8 cellular contexts compared by ENCODE assay signal in the genomic region with DNA sequence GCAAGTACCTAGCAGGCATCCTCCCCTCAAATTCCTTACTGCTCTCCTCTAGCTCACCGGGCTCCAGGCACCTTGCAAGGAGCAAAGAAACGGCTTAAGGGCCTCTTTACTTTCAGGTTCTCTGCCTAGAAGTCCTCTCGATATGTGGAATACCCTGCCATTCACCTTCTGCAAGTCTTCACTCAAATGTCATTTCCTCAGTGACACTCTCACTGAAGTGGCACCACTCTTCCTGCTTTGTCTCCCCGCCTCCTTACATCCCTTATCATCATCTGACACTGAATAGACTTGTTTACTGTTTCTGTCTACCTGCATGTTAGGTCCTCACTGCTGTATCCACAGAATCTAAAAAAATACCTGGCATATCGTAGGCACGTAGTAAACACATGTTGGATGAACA. TPM values are rescaled to one million over a fixed set of nuclear protein-coding genes. Genes with fewer than 3 reads are reported as not detected.
DNase-seq lines count a peak whose midpoint lies in the region; ATAC-seq and TF ChIP-seq lines count a peak whose summit lies in the region.

No MANE protein-coding gene starts in this region.

- peaks cover 39 to 64% (median 49%) of the 10 kb centered on the region in 3 donors for H3K4me1 Mint-ChIP-seq in CD8-positive, alpha-beta memory T cell
- peaks cover 12% of the 10 kb centered on the region for H3K4me1 Mint-ChIP-seq in endodermal cell

- TF ChIP-seq CTCF in PC-3 (conservative IDR thresholded peaks at IDR 0.05; ENCODE audit: low read depth, low read length): no peak
- no peak for TF ChIP-seq CTCF in endodermal cell (conservative IDR thresholded peaks at IDR 0.05)
- TF ChIP-seq CTCF in osteoblast (IDR thresholded peaks at IDR 0.05; ENCODE audit: extremely low read depth, low read depth, low read length): no peak

- H2AFZ ChIP-seq in PC-3 (ENCODE audit: low read length) (no peak overlapping the region), osteoblast (ENCODE audit: low read length) (no peak overlapping the region)

- H4K20me1 ChIP-seq in PC-3 (ENCODE audit: low read length): no peaks in the 10 kb centered on the region
- peaks cover 4% of the 10 kb centered on the region for H4K20me1 ChIP-seq in osteoblast (ENCODE audit: insufficient read depth, low read length)

- peaks cover 20% of the 10 kb centered on the region for H3K36me3 ChIP-seq in CD8-positive, alpha-beta memory T cell (ENCODE audit: insufficient read depth, low read length)
- H3K36me3 ChIP-seq in PC-3 (ENCODE audit: low read depth, low read length): peaks cover 6% of the 10 kb centered on the region; the same call in 1 of the 2 replicates
- peaks cover 41% of the 10 kb centered on the region for H3K36me3 ChIP-seq in endodermal cell (ENCODE audit: control insufficient read depth, insufficient read depth, low read length)
- H3K36me3 ChIP-seq in osteoblast (ENCODE audit: insufficient read depth, low read length): peaks cover 30% of the 10 kb centered on the region

- POLR2A ChIA-PET in CD8-positive, alpha-beta memory T cell (lab: Charles Lee): interaction anchor here (0.9 kb wide), 1 partner anchor 34 kb away, joined by 3 read pairs; no protein-coding TSS in a partner anchor
- POLR2A ChIA-PET in PC-3 (lab: Charles Lee; ENCODE audit: unreplicated experiment): no interaction called here

- H3K9ac ChIP-seq in PC-3 (ENCODE audit: low read length) (peak overlapping the region; percentile 89), endodermal cell (ENCODE audit: extremely low read depth, low read length, poor library complexity, severe bottlenecking) (peak overlapping the region; percentile 69)

- H3K4me1 ChIP-seq in CD8-positive, alpha-beta memory T cell (ENCODE audit: insufficient read depth, low read length): peaks cover 43% of the 10 kb centered on the region
- H3K4me1 ChIP-seq in PC-3 (ENCODE audit: insufficient read depth, low read length) (peaks cover 6% of the 10 kb centered on the region; the same call in 1 of the 2 replicates), endodermal cell (ENCODE audit: control insufficient read depth, insufficient read depth, low read length) (no peaks in the 10 kb centered on the region), osteoblast (ENCODE audit: insufficient read depth, low read length) (peaks cover 15% of the 10 kb centered on the region)

- DNase-seq in CD8-positive, alpha-beta memory T cell: peak in 1 of 5 donors; percentile 24
- DNase-seq in PC-3 (no peak), endodermal cell (no peak), osteoblast (ENCODE audit: insufficient read length, low spot score, missing footprints) (no peak), KBM-7 (no peak)
- no peak for DNase-seq in activated effector memory CD4-positive, alpha-beta T cell treated with anti-CD3 and anti-CD28 coated beads, Interleukin-2, amount 50 U/mL, for 16 hours

- no TSS peak for BruUV-seq in PC-3 (replicated peaks; lab: Mats Ljungman, UMichigan)

- peak overlapping the region; percentile 95 for H3K4me3 ChIP-seq in CD8-positive, alpha-beta memory T cell (ENCODE audit: low read length)
- H3K4me3 ChIP-seq in PC-3 (ENCODE audit: low read length): peak overlapping the region; percentile 98
- H3K4me3 ChIP-seq in endodermal cell (ENCODE audit: low read length): peak overlapping the region; percentile 94
- peak overlapping the region; percentile 95 for H3K4me3 ChIP-seq in osteoblast (ENCODE audit: insufficient read depth, low read length)

- H3K27ac ChIP-seq in CD8-positive, alpha-beta memory T cell (ENCODE audit: low read depth, low read length): peak overlapping the region; percentile 83
- H3K27ac ChIP-seq in PC-3 (ENCODE audit: low read length) (no peak overlapping the region), endodermal cell (ENCODE audit: low read depth, low read length) (no peak overlapping the region), osteoblast (ENCODE audit: low read depth, low read length) (peak overlapping the region; percentile 82)

- peak overlapping the region; percentile 95 for H3K4me2 ChIP-seq in PC-3 (ENCODE audit: low read length)
- H3K4me2 ChIP-seq in osteoblast (ENCODE audit: insufficient read depth, low read length): peak overlapping the region; percentile 87

- WGBS in endodermal cell (ENCODE audit: insufficient coverage in 1 of 2, insufficient read length in 1 of 2), 2 experiments: 71 to 90% methylated on average over 6 of the region's 6 CpGs

- H3K27me3 ChIP-seq in CD8-positive, alpha-beta memory T cell (ENCODE audit: insufficient read depth, low read length, poor library complexity, severe bottlenecking): no peaks in the 10 kb centered on the region
- H3K27me3 ChIP-seq in PC-3 (ENCODE audit: low read length): no peaks in the 10 kb centered on the region
- no peaks in the 10 kb centered on the region for H3K27me3 ChIP-seq in endodermal cell (ENCODE audit: control insufficient read depth, insufficient read depth, low read length, poor library complexity, severe bottlenecking)
- H3K27me3 ChIP-seq in osteoblast (ENCODE audit: insufficient read depth, low read length): no peaks in the 10 kb centered on the region

- H3K27ac Mint-ChIP-seq in CD8-positive, alpha-beta memory T cell: peak overlapping the region; percentile 92 to 98 (median 98)
- H3K27ac Mint-ChIP-seq in endodermal cell: peak overlapping the region; percentile 95

- H3K9me2 ChIP-seq in PC-3 (replicated peaks; ENCODE audit: low read length): no peaks in the 10 kb centered on the region

- no peaks in the 10 kb centered on the region for H3K9me3 Mint-ChIP-seq in CD8-positive, alpha-beta memory T cell
- H3K9me3 Mint-ChIP-seq in endodermal cell: no peaks in the 10 kb centered on the region

- H3K27me3 Mint-ChIP-seq in CD8-positive, alpha-beta memory T cell: no peaks in the 10 kb centered on the region
- H3K27me3 Mint-ChIP-seq in endodermal cell (ENCODE audit: insufficient read depth): no peaks in the 10 kb centered on the region

- peak overlapping the region; percentile 90 to 99 (median 98) for H3K4me3 Mint-ChIP-seq in CD8-positive, alpha-beta memory T cell
- peak overlapping the region; percentile 91 for H3K4me3 Mint-ChIP-seq in endodermal cell

- CTCF ChIA-PET in CD8-positive, alpha-beta memory T cell (lab: Charles Lee): interaction anchor here (11.2 kb wide), 1 partner anchor 47 kb away, joined by 131 read pairs; a partner anchor contains a TSS
- CTCF ChIA-PET in PC-3 (lab: Charles Lee): no interaction called here

- intact Hi-C loops in PC-3 (cut with micrococcal nuclease): loop anchor here (5.0 kb wide), 1 partner anchor 62 kb away; a partner anchor contains a TSS

- in situ Hi-C loops in KBM-7 (cut with MboI; ENCODE audit: low pct_unique_long_range_greater_than_20kb, low sequenced_read_pairs): no loop called here

- no peaks in the 10 kb centered on the region for H3K9me3 ChIP-seq in CD8-positive, alpha-beta memory T cell (ENCODE audit: low read length)
- no peaks in the 10 kb centered on the region for H3K9me3 ChIP-seq in PC-3 (ENCODE audit: low read length)
- no peaks in the 10 kb centered on the region for H3K9me3 ChIP-seq in endodermal cell (ENCODE audit: control insufficient read depth, low read length)
- no peaks in the 10 kb centered on the region for H3K9me3 ChIP-seq in osteoblast (ENCODE audit: low read depth, low read length)

- H3F3A ChIP-seq in PC-3 (ENCODE audit: low read length, unreplicated experiment): no peaks in the 10 kb centered on the region

- peaks cover 0 to 61% (median 12%) of the 10 kb centered on the region in 3 donors for H3K36me3 Mint-ChIP-seq in CD8-positive, alpha-beta memory T cell
- peaks cover 38% of the 10 kb centered on the region for H3K36me3 Mint-ChIP-seq in endodermal cell (ENCODE audit: low read depth)

- H3K79me2 ChIP-seq in PC-3 (ENCODE audit: low read length) (peaks cover 51% of the 10 kb centered on the region), osteoblast (ENCODE audit: insufficient read depth, low read length) (peaks cover 79% of the 10 kb centered on the region)

- ATAC-seq in PC-3: no peak
- ATAC-seq in HG03175 (IDR thresholded peaks at IDR 0.05; ENCODE audit: unreplicated experiment): no peak
- no peak for ATAC-seq in HG02623 (IDR thresholded peaks at IDR 0.05; ENCODE audit: unreplicated experiment)

RNA-seq across cellular contexts. Expression of a gene that starts 0.9 kb away (rescaled TPM):
- total RNA-seq in CD8-positive, alpha-beta memory T cell: 10 to 100 TPM; 21.8 to 25.5 TPM
- polyA plus RNA-seq in CD8-positive, alpha-beta memory T cell: 28.2 TPM
- 12.6 TPM in 2 replicates for total RNA-seq in PC-3 (2014; rRNA removed)
- 10 to 100 TPM; 22.5 to 26.0 TPM for total RNA-seq in endodermal cell
- polyA plus RNA-seq in endodermal cell (2013, experiment 1 of 2): 20.1 TPM
- polyA plus RNA-seq in endodermal cell (2013, experiment 2 of 2): 19.2 TPM
- total RNA-seq in osteoblast: 12.1 and 12.3 TPM in 2 replicates

RNA-seq across cellular contexts. Expression of a gene that starts 1.0 kb away (rescaled TPM):
- 10 to 100 TPM; 61.1 to 67.5 TPM for total RNA-seq in CD8-positive, alpha-beta memory T cell
- 41.8 TPM for polyA plus RNA-seq in CD8-positive, alpha-beta memory T cell
- 46.4 and 48.1 TPM in 2 replicates for total RNA-seq in PC-3 (2014; rRNA removed)
- 10 to 100 TPM; 63.9 to 68.5 TPM for total RNA-seq in endodermal cell
- polyA plus RNA-seq in endodermal cell (2013, experiment 1 of 2): 41.9 TPM
- 41.1 TPM for polyA plus RNA-seq in endodermal cell (2013, experiment 2 of 2)
- 35.4 and 36.9 TPM in 2 replicates for total RNA-seq in osteoblast

RNA-seq across cellular contexts. Expression of a gene that starts 45.5 kb away (rescaled TPM):
- 10 to 100 TPM; 91.2 to 94.9 TPM for total RNA-seq in CD8-positive, alpha-beta memory T cell
- 18.7 TPM for polyA plus RNA-seq in CD8-positive, alpha-beta memory T cell
- 22.2 and 24.7 TPM in 2 replicates for total RNA-seq in PC-3 (2014; rRNA removed)
- total RNA-seq in endodermal cell: 10 to 100 TPM; 43.6 to 47.2 TPM
- 20.2 TPM for polyA plus RNA-seq in endodermal cell (2013, experiment 1 of 2)
- 20.7 TPM for polyA plus RNA-seq in endodermal cell (2013, experiment 2 of 2)
- 35.1 and 36.9 TPM in 2 replicates for total RNA-seq in osteoblast

Comparison
In these comparisons a context has a peak if more than half of its experiments do, and no peak if none do; other contexts are left out.
1. H3K27ac ChIP-seq: peak in CD8-positive, alpha-beta memory T cell (single experiment) and osteoblast (single experiment); none in PC-3 (single experiment) and endodermal cell (single experiment).
2. Peak in every context shown above with its lines, with median percentiles within 50 percentile points of each other: H3K4me3 ChIP-seq.